Comparison of ENCODE assay signal across 2 cellular contexts in genomic region chr9:136432591-136432990, GRCh38.
TF ChIP-seq lines count a peak whose summit lies in the region.

No MANE protein-coding gene starts in this region.

TF ChIP-seq in HEK293, 187 proteins besides CTCF, POLR2A, EP300 and RAD21:
- TF ChIP-seq ZBTB7A (tag by site-specific recombination; IDR thresholded peaks at IDR 0.05; ENCODE audit: low read depth) (no peak), ZNF10 (tag by site-specific recombination; IDR thresholded peaks at IDR 0.05) (0 out of 2 replicates have a peak, but pooled peaks have one; percentile 46)

TF ChIP-seq in K562, 482 proteins besides CTCF, POLR2A, EP300 and RAD21:
- TF ChIP-seq ZBTB17 (CRISPR knock-in tag; IDR thresholded peaks at IDR 0.05) = no peak
- TF ChIP-seq, protein P1, sequence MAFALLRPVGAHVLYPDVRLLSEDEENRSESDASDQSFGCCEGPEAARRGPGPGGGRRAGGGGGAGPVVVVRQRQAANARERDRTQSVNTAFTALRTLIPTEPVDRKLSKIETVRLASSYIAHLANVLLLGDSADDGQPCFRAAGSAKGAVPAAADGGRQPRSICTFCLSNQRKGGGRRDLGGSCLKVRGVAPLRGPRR (CRISPR knock-in tag; IDR thresholded peaks at IDR 0.05) = no peak
- no peak for TF ChIP-seq ZNF121 (CRISPR knock-in tag; conservative IDR thresholded peaks at IDR 0.05)
- no peak for TF ChIP-seq ZNF695 (CRISPR knock-in tag; IDR thresholded peaks at IDR 0.05)
- TF ChIP-seq KDM5B (IDR thresholded peaks at IDR 0.05; ENCODE audit: insufficient replicate concordance, low read depth, low read length) = no peak
- TF ChIP-seq RCOR1 (IDR thresholded peaks at IDR 0.05; ENCODE audit: borderline replicate concordance in 1 of 2, low read depth in 2 of 2, low read length in 2 of 2) = no peak
- TF ChIP-seq ZEB2 (IDR thresholded peaks at IDR 0.05) = no peak
- TF ChIP-seq POLR2G (IDR thresholded peaks at IDR 0.05; ENCODE audit: low read depth, low read length) = 0 out of 2 replicates have a peak, but pooled peaks have one; percentile 0
- 0 out of 2 replicates have a peak, but pooled peaks have one; percentile 11 for TF ChIP-seq RBFOX2 (IDR thresholded peaks at IDR 0.05; ENCODE audit: low read depth, low read length)
- TF ChIP-seq MYNN (IDR thresholded peaks at IDR 0.05) = no peak
- no peak for TF ChIP-seq MYNN (CRISPR knock-in tag; IDR thresholded peaks at IDR 0.05)
- no peak for TF ChIP-seq KLF16 (IDR thresholded peaks at IDR 0.05)
- no peak for TF ChIP-seq ZNF384 (IDR thresholded peaks at IDR 0.05; ENCODE audit: low read depth, low read length)
TF ChIP-seq in K562: peak in this region for 2.
